In the genomic region with DNA sequence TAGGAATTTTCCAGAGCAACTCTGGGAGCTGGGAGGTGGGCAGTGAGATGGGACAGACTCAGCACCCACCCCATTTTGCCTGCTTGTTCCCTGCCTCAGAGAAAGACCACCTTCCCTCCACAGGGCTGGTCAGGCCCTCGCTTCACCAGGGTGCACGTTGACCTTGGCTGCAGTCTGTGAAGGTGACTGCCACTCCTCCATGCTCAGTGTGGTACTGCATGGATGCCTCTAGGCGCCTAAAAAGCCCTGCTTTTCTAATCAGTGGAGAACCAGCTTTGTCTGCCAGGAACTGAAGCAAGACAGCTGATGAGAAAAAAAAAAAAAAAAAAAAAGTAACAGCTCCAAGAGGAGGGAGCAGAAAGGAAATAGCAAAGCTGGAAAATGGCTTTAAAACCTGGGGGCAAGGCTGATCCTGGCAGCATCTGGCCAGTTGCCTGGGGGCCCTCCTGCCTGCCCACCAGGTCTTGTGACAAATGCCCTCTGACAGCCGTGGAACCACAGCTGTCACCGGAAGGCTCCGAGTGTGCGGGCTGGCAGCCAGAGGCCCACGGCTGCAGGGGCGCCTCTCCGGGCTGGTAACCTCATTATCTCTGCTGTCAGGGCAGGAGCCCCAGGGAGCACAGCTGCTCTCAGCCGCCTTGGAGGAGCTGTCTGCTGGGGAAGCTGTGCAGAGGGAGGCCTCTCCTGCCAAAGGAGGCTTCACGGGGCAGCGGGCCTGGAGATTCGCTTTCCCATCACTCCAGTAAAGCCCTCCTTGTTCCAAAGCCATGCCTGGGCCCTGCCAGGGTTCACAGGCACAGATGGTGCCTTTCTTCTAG, we compare ENCODE assay signal across 8 cellular contexts. TPM values are rescaled to one million over a fixed set of nuclear protein-coding genes. Genes with fewer than 3 reads are reported as not detected.
A peak's percentile ranks its signal among the peaks of the same experiment; 100 is the strongest.
DNase-seq lines count a peak whose midpoint lies in the region; ATAC-seq and TF ChIP-seq lines count a peak whose summit lies in the region.

No MANE protein-coding gene starts in this region.

- H3K27ac ChIP-seq in body of pancreas (peak overlapping the region in 1 of 4 donors; percentile 13), lower lobe of right lung (peak overlapping the region; percentile 46), thoracic aorta (peak overlapping the region in 1 of 2 donors; percentile 28), PC-3 (ENCODE audit: low read length) (no peak overlapping the region)

- CTCF ChIA-PET in PC-3 (lab: Charles Lee) = no interaction called here

- H3K4me2 ChIP-seq in PC-3 (ENCODE audit: low read length) = no peak overlapping the region

- DNase-seq in NCI-H1092 treated with DMSO at 0.1 percent for 48 hours (lab: John Stamatoyannopoulos, UW) (peak; percentile 94), body of pancreas (peak in 3 of 4 donors; percentile 31 to 45 (median 37)), lower lobe of right lung (no peak), thoracic aorta (ENCODE audit: low spot score) (no peak), PC-3 (no peak), SIG-M5 (lab: John Stamatoyannopoulos, UW) (no peak), OCI-M2 (lab: John Stamatoyannopoulos, UW; ENCODE audit: unreplicated experiment) (no peak)

- H3K9ac ChIP-seq in PC-3 (ENCODE audit: low read length) = no peak overlapping the region

- H3K9me3 ChIP-seq in body of pancreas (no peaks in the 10 kb centered on the region), lower lobe of right lung (no peaks in the 10 kb centered on the region), thoracic aorta (no peaks in the 10 kb centered on the region), PC-3 (ENCODE audit: low read length) (no peaks in the 10 kb centered on the region)

- ATAC-seq in GM18907 (IDR thresholded peaks at IDR 0.05; ENCODE audit: unreplicated experiment) = peak; percentile 68
- peak; percentile 23 for ATAC-seq in body of pancreas
- peak; percentile 52 to 67 for ATAC-seq in lower lobe of right lung
- no peak for ATAC-seq in thoracic aorta (ENCODE audit: insufficient number of reproducible peaks, low FRiP score, low read depth)
- ATAC-seq in PC-3 = no peak

- TF ChIP-seq POLR2A in body of pancreas (IDR thresholded peaks at IDR 0.05) = no peak

- no peaks in the 10 kb centered on the region for H3K9me2 ChIP-seq in PC-3 (replicated peaks; ENCODE audit: low read length)

- H3K4me3 ChIP-seq in body of pancreas = no peak overlapping the region
- no peak overlapping the region for H3K4me3 ChIP-seq in lower lobe of right lung
- peak overlapping the region; percentile 40 for H3K4me3 ChIP-seq in thoracic aorta
- no peak overlapping the region for H3K4me3 ChIP-seq in PC-3 (ENCODE audit: low read length)

- peaks cover 21% of the 10 kb centered on the region for H3K4me1 ChIP-seq in body of pancreas
- peaks cover 21% of the 10 kb centered on the region for H3K4me1 ChIP-seq in lower lobe of right lung
- H3K4me1 ChIP-seq in thoracic aorta (ENCODE audit: control insufficient read depth in 1 of 2, low read depth in 2 of 2) = peaks cover 0 to 15% of the 10 kb centered on the region in 2 donors
- H3K4me1 ChIP-seq in PC-3 (ENCODE audit: insufficient read depth, low read length) = no peaks in the 10 kb centered on the region

- POLR2A ChIA-PET in PC-3 (lab: Charles Lee; ENCODE audit: unreplicated experiment) = no interaction called here

- no peak overlapping the region for H2AFZ ChIP-seq in PC-3 (ENCODE audit: low read length)

- 51 to 54% methylated on average over 10 to 14 of the region's 14 CpGs for WGBS in body of pancreas, 2 donors

- H4K20me1 ChIP-seq in PC-3 (ENCODE audit: low read length) = no peaks in the 10 kb centered on the region

- H3K36me3 ChIP-seq in body of pancreas (replicated peaks in 1 of 2; ENCODE audit: insufficient read depth in 1 of 2, low read depth in 2 of 2) (no peaks in the 10 kb centered on the region), lower lobe of right lung (no peaks in the 10 kb centered on the region), thoracic aorta (peaks cover 5% of the 10 kb centered on the region), PC-3 (ENCODE audit: low read depth, low read length) (no peaks in the 10 kb centered on the region)

- BruUV-seq in PC-3 (replicated peaks; lab: Mats Ljungman, UMichigan) = no TSS peak

- no peaks in the 10 kb centered on the region for H3F3A ChIP-seq in PC-3 (ENCODE audit: low read length, unreplicated experiment)

- no peaks in the 10 kb centered on the region for H3K79me2 ChIP-seq in PC-3 (ENCODE audit: low read length)

- TF ChIP-seq CTCF in body of pancreas (IDR thresholded peaks at IDR 0.05) (no peak), lower lobe of right lung (IDR thresholded peaks at IDR 0.05) (no peak), thoracic aorta (IDR thresholded peaks at IDR 0.05) (no peak), PC-3 (conservative IDR thresholded peaks at IDR 0.05; ENCODE audit: low read depth, low read length) (no peak)

- H3K27me3 ChIP-seq in body of pancreas (no peaks in the 10 kb centered on the region), lower lobe of right lung (ENCODE audit: low read depth) (no peaks in the 10 kb centered on the region), thoracic aorta (replicated peaks; ENCODE audit: insufficient read depth) (no peaks in the 10 kb centered on the region), PC-3 (ENCODE audit: low read length) (no peaks in the 10 kb centered on the region)

- intact Hi-C loops in body of pancreas (cut with DNase I) = no loop called here
- intact Hi-C loops in lower lobe of right lung (cut with DNase I) = no loop called here
- intact Hi-C loops in PC-3 (cut with micrococcal nuclease) = no loop called here

RNA-seq across cellular contexts. Expression of a gene that starts 13.7 kb away (rescaled TPM):
- 1 to 10 TPM in 1 of 2 donors, under 1 TPM in 1; 0.52 to 4.3 TPM for total RNA-seq in body of pancreas
- 4.1 TPM for total RNA-seq in lower lobe of right lung
- total RNA-seq in thoracic aorta = 10 to 100 TPM in 1 of 2 donors, 1 to 10 TPM in 1; 9.8 to 13.8 TPM
- total RNA-seq in PC-3 (2014; rRNA removed) = not detected in 2 replicates

Comparison
In these comparisons a context has a peak if more than half of its experiments do, and no peak if none do; other contexts are left out.
1. ATAC-seq: peak in GM18907 (single experiment), body of pancreas (single experiment) and lower lobe of right lung (2 of 2); none in thoracic aorta (single experiment) and PC-3 (single experiment).
2. DNase-seq: peak in NCI-H1092 treated with DMSO at 0.1 percent for 48 hours (single experiment) and body of pancreas (3 of 4); none in lower lobe of right lung (single experiment), thoracic aorta (single experiment), PC-3 (single experiment), SIG-M5 (single experiment) and OCI-M2 (single experiment).